8 cellular contexts compared by ENCODE assay signal in genomic region chr4:26088433-26088928, GRCh38.
DNase-seq lines count a peak whose midpoint lies in the region; ATAC-seq lines count a peak whose summit lies in the region.

No MANE protein-coding gene starts in this region.

- peak; percentile 83 for DNase-seq in GM04503 (ENCODE audit: low read depth)
- peak; percentile 31 for DNase-seq in KBM-7
- DNase-seq in adipocyte (ENCODE audit: low read depth): peak; percentile 26
- peak; percentile 79 for DNase-seq in renal cortical epithelial cell (ENCODE audit: low read depth)
- DNase-seq in hippocampal formation (lab: John Stamatoyannopoulos, UW): no peak
- no peak for DNase-seq in effector CD4-positive, alpha-beta T cell
- DNase-seq in NCI-H2107 treated with DMSO at 0.1 percent for 48 hours (lab: John Stamatoyannopoulos, UW; ENCODE audit: unreplicated experiment): no peak

- peak; percentile 74 for ATAC-seq in GM21447 (IDR thresholded peaks at IDR 0.05; ENCODE audit: unreplicated experiment)

- no peaks in the 10 kb centered on the region for H3K27me3 ChIP-seq in adipocyte (replicated peaks; ENCODE audit: control insufficient read depth, insufficient read depth, low read length)

- H3K9me3 ChIP-seq in adipocyte (ENCODE audit: control insufficient read depth, low read length): peaks cover 10% of the 10 kb centered on the region

- H3K9ac ChIP-seq in adipocyte (ENCODE audit: low read length): peak overlapping the region; percentile 45

- peak overlapping the region; percentile 1 for H3K4me3 ChIP-seq in adipocyte (ENCODE audit: low read length)

- H3K36me3 ChIP-seq in adipocyte (ENCODE audit: control insufficient read depth, insufficient read depth, low read length, severe bottlenecking): no peaks in the 10 kb centered on the region

- H3K4me1 ChIP-seq in adipocyte (ENCODE audit: control insufficient read depth, insufficient read depth, low read length): peaks cover 32% of the 10 kb centered on the region

- in situ Hi-C loops in KBM-7 (cut with MboI; ENCODE audit: low pct_unique_long_range_greater_than_20kb, low sequenced_read_pairs): no loop called here

Comparison
In these comparisons a context has a peak if more than half of its experiments do, and no peak if none do; other contexts are left out.
1. DNase-seq: peak in GM04503 (single experiment), KBM-7 (single experiment), adipocyte (single experiment) and renal cortical epithelial cell (single experiment); none in hippocampal formation (0 of 2), effector CD4-positive, alpha-beta T cell (single experiment) and NCI-H2107 treated with DMSO at 0.1 percent for 48 hours (single experiment).